ENCODE assay signal across 1 cellular context in the genomic region with DNA sequence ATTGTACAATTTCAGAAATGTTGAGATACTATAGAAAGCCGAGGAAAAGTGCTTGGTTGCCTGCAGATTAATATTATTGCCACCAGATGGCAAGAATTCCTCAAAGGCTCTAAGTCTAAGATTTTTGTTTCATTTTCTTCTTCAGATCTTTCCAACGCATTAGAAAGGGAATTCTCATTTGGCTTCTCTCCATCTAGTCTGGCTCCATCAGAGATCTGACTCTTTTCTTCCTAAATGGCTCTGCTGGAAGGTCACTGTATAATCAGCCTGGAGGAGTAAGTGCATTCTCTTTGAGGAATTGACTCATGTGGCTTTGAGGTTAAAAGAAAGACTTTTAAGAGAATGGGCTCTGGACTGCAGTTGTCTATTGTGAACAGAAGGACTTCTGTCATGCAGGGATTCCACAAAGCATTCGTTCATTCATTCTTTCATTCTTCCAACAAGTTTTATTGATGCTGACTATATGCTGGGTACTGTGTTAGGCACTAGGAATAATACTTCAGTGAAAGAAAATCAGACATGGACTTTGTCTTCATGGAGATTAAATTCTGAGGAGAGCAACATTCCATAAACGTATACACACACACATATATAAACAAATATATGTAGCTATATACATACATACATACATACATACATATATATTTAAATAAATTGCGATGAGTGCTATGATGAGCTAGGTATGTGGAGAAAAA.
TF ChIP-seq lines count a peak whose summit lies in the region.

No MANE protein-coding gene starts in this region.

TF ChIP-seq in HEK293, 187 proteins besides CTCF, POLR2A, EP300 and RAD21 (continued from another document):
- TF ChIP-seq, protein P1, sequence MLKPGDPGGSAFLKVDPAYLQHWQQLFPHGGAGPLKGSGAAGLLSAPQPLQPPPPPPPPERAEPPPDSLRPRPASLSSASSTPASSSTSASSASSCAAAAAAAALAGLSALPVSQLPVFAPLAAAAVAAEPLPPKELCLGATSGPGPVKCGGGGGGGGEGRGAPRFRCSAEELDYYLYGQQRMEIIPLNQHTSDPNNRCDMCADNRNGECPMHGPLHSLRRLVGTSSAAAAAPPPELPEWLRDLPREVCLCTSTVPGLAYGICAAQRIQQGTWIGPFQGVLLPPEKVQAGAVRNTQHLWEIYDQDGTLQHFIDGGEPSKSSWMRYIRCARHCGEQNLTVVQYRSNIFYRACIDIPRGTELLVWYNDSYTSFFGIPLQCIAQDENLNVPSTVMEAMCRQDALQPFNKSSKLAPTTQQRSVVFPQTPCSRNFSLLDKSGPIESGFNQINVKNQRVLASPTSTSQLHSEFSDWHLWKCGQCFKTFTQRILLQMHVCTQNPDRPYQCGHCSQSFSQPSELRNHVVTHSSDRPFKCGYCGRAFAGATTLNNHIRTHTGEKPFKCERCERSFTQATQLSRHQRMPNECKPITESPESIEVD (tag by site-specific recombination; IDR thresholded peaks at IDR 0.05): no peak
- TF ChIP-seq ZNF140 (tag by site-specific recombination; IDR thresholded peaks at IDR 0.05): no peak
